Comparison of ENCODE assay signal across 18 cellular contexts in the genomic region with DNA sequence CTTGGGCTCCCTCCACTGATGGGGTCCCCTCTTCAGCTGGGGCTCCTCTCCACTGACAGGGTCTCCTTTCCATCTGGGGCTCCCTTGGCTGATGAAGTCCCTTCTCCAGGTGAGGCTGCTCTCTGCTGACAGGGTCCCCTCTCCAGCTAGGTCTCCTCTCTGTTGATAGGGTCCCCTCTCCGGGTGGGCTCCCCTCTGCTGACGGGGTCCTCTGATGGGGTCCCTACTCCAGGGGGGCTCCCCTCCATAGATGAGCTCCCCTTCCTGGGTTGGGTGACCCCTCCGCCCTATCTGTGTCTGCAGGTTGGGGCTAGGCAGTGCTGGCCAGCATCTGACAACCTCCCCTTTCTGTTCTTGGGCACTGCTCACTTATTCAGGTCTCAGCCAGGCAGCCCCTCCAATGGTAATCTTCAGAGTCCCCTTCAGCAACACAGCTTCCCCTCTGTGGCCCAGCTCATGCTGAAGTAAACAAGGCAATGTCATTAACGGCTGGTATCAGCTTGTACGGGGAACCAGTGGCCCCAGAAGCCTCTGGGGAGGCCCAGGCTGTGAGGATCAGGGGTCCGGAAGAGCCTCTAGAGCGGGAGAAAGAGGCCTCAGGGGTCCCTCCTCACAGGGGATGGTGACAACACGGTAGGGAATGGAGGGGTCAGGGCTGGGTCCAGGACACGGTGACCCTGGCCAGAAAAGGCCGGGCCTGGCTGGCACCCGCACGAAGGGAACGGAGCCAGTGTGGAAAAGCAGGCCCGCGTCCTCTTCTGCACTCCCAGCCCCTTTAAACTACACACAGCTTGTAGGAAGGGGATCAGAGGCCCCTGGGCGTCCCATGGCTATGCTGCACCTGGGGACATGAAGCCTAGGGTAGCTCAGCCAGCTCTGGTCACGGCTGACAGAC. TPM values are rescaled to one million over a fixed set of nuclear protein-coding genes. Genes with fewer than 3 reads are reported as not detected.
A peak's percentile ranks its signal among the peaks of the same experiment; 100 is the strongest.
DNase-seq lines count a peak whose midpoint lies in the region; ATAC-seq and TF ChIP-seq lines count a peak whose summit lies in the region.
"Had no signal": no experiment of that assay in that cellular context is flagged by ENCODE, and none has a peak within 500 bp of the region (broad histone marks: within the 10 kb centered on the region; RNA-seq: fewer than 3 reads in every experiment).

No MANE protein-coding gene starts in this region.

- H3K4me3 Mint-ChIP-seq in mesothelial cell of epicardium: no peak overlapping the region
- H3K4me3 Mint-ChIP-seq: B cell; CD8-positive, alpha-beta T cell had no signal

- H3K4me3 ChIP-seq in lower lobe of right lung (no peak overlapping the region), tibial nerve (no peak overlapping the region)

- H3K27ac ChIP-seq in lower lobe of right lung: no peak overlapping the region
- peak overlapping the region in 3 of 4 donors; percentile 40 to 74 (median 71) for H3K27ac ChIP-seq in tibial nerve
- H3K27ac ChIP-seq: 22Rv1, RWPE1 had no signal

- H3K27ac Mint-ChIP-seq in mesothelial cell of epicardium: no peak overlapping the region
- H3K27ac Mint-ChIP-seq: B cell; CD8-positive, alpha-beta T cell had no signal

- H3K27me3 Mint-ChIP-seq in mesothelial cell of epicardium (ENCODE audit: low read depth): no peaks in the 10 kb centered on the region
- H3K27me3 Mint-ChIP-seq: B cell had no signal

- TF ChIP-seq CTCF in lower lobe of right lung (IDR thresholded peaks at IDR 0.05) (no peak), tibial nerve (IDR thresholded peaks at IDR 0.05) (no peak), mesothelial cell of epicardium (IDR thresholded peaks at IDR 0.05; ENCODE audit: unreplicated experiment) (no peak)

- WGBS in tibial nerve, 2 donors: 64 to 68% methylated on average over 17 of the region's 17 CpGs

- H3K36me3 ChIP-seq in lower lobe of right lung (no peaks in the 10 kb centered on the region), tibial nerve (no peaks in the 10 kb centered on the region)

- ATAC-seq in Right ventricle myocardium inferior (peak; percentile 4), left cardiac atrium (peak in 1 of 2 donors; percentile 56), lower lobe of right lung (peak; percentile 4 to 8)
- ATAC-seq: CD8-positive, alpha-beta T cell had no signal

- no peak for TF ChIP-seq POLR2A in tibial nerve (IDR thresholded peaks at IDR 0.05)

- DNase-seq in Right ventricle myocardium inferior (ENCODE audit: missing footprints) (peak; percentile 62), cardiac septum (ENCODE audit: low spot score) (no peak), left cardiac atrium (peak; percentile 7), lower lobe of right lung (no peak), tibial nerve (ENCODE audit: low spot score in 2 of 2) (no peak), glomerular visceral epithelial cell (ENCODE audit: extremely low spot score) (no peak), NAMALWA (ENCODE audit: low spot score) (no peak), mesothelial cell of epicardium (ENCODE audit: low spot score in 2 of 2, unreplicated experiment in 2 of 2) (no peak)
- DNase-seq: CD8-positive, alpha-beta T cell; HCEC 1CT; KG1; NCI-H1092 treated with DMSO at 0.1 percent for 48 hours; NCI-H2081 treated with DMSO at 0.1 percent for 48 hours; NCI-H510A; NCI-H774 had no signal

- H3K9me3 Mint-ChIP-seq in mesothelial cell of epicardium: peaks cover 6% of the 10 kb centered on the region
- H3K9me3 Mint-ChIP-seq: CD8-positive, alpha-beta T cell had no signal

- H3K36me3 Mint-ChIP-seq in mesothelial cell of epicardium: no peaks in the 10 kb centered on the region
- H3K36me3 Mint-ChIP-seq: CD8-positive, alpha-beta T cell had no signal

- no peaks in the 10 kb centered on the region for H3K4me1 Mint-ChIP-seq in mesothelial cell of epicardium

- no peak for TF ChIP-seq EP300 in tibial nerve (IDR thresholded peaks at IDR 0.05)

- H3K4me1 ChIP-seq in lower lobe of right lung (peaks cover 13% of the 10 kb centered on the region), tibial nerve (peaks cover 0 to 31% (median 21%) of the 10 kb centered on the region in 4 donors)

- intact Hi-C loops in Right ventricle myocardium inferior (cut with DNase I) (no loop called here), cardiac septum (cut with DNase I) (loop anchor here (5.0 kb wide), 1 partner anchor 40 kb away; no protein-coding TSS in a partner anchor), left cardiac atrium (cut with DNase I) (loop anchor here in 1 of 2 donors (10.0 kb wide), 1 partner anchor 47 kb away; no protein-coding TSS in a partner anchor), lower lobe of right lung (cut with DNase I) (no loop called here)

- H3K27me3 ChIP-seq in lower lobe of right lung (ENCODE audit: low read depth) (no peaks in the 10 kb centered on the region), tibial nerve (no peaks in the 10 kb centered on the region)

- no peaks in the 10 kb centered on the region for H3K9me3 ChIP-seq in lower lobe of right lung
- no peaks in the 10 kb centered on the region for H3K9me3 ChIP-seq in tibial nerve

RNA-seq across cellular contexts. Expression of gene CD81, which starts 9.6 kb away (rescaled TPM):
- total RNA-seq in Right ventricle myocardium inferior (531 TPM), cardiac septum (663 TPM), left cardiac atrium (100 to 1,000 TPM; 699 to 773 TPM), lower lobe of right lung (850 TPM), tibial nerve (100 to 1,000 TPM; 650 to 822 (median 674) TPM), mesothelial cell of epicardium (409 to 415 TPM (median 410 TPM) in 3 replicates)

RNA-seq across cellular contexts. Expression of gene TSSC4, which starts 33.0 kb away (rescaled TPM):
- total RNA-seq in Right ventricle myocardium inferior (31.4 TPM), cardiac septum (36.2 TPM), left cardiac atrium (10 to 100 TPM; 34.9 to 45.7 TPM), lower lobe of right lung (38.8 TPM), tibial nerve (10 to 100 TPM; 44.8 to 54.3 (median 49.1) TPM), mesothelial cell of epicardium (79.3 to 84.7 TPM (median 82.2 TPM) in 3 replicates)

Comparison
In these comparisons a context has a peak if more than half of its experiments do, and no peak if none do; other contexts are left out.
1. DNase-seq: peak in Right ventricle myocardium inferior (single experiment) and left cardiac atrium (single experiment); none in cardiac septum (single experiment), lower lobe of right lung (single experiment), tibial nerve (0 of 2), glomerular visceral epithelial cell (single experiment), NAMALWA (single experiment) and mesothelial cell of epicardium (0 of 2).